16 cellular contexts compared by ENCODE assay signal in the genomic region with DNA sequence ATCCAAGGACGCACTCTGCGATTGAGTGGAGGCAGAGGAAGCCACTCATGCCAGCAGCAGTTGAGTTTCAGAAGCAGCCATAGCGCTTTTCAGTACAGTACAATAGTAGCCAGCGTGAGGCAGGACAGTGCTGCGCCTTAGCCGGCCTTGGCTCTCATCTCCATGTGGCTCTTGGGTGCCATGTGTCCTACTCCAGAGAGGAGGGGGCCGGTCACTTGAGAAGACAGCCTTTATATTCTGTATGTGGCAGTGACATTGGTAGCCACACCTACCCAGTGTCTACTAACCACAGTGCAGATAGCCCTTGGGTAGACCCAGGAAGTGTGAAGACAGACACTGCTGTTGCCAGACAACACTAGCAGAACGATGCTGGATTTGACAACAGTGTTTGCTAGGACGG. TPM values are rescaled to one million over a fixed set of nuclear protein-coding genes. Genes with fewer than 3 reads are reported as not detected.
DNase-seq lines count a peak whose midpoint lies in the region; ATAC-seq and TF ChIP-seq lines count a peak whose summit lies in the region.
"Had no signal": no experiment of that assay in that cellular context is flagged by ENCODE, and none has a peak within 500 bp of the region (broad histone marks: within the 10 kb centered on the region; RNA-seq: fewer than 3 reads in every experiment).

No MANE protein-coding gene starts in this region.

- no peaks in the 10 kb centered on the region for H3K27me3 ChIP-seq in BE2C

- H3K36me3 ChIP-seq in BE2C: peaks cover 25% of the 10 kb centered on the region

- peak overlapping the region; percentile 9 for H3K27ac Mint-ChIP-seq in activated naive CD8-positive, alpha-beta T cell treated with anti-CD3 and anti-CD28 coated beads, Interleukin-2, amount 10 ng/mL, durations not matched to agents 7 days and 5 days
- H3K27ac Mint-ChIP-seq in naive thymus-derived CD8-positive, alpha-beta T cell: peak overlapping the region in 8 of 10 donors; percentile 29 to 91 (median 76)

- POLR2A ChIA-PET in activated naive CD8-positive, alpha-beta T cell treated with anti-CD3 and anti-CD28 coated beads, Interleukin-2, amount 10 ng/mL, durations not matched to agents 7 days and 5 days (lab: Charles Lee): interaction anchor here (0.7 to 6.1 kb wide), 3 partner anchors 22 to 38 kb away, joined by 3 to 110 read pairs (median 6); a partner anchor contains a TSS
- POLR2A ChIA-PET in naive thymus-derived CD8-positive, alpha-beta T cell (lab: Charles Lee): interaction anchor here (6.7 kb wide), 1 partner anchor 38 kb away, joined by 136 read pairs; a partner anchor contains a TSS

- no peak overlapping the region for H3K4me3 Mint-ChIP-seq in activated naive CD8-positive, alpha-beta T cell treated with anti-CD3 and anti-CD28 coated beads, Interleukin-2, amount 10 ng/mL, durations not matched to agents 7 days and 5 days
- H3K4me3 Mint-ChIP-seq in naive thymus-derived CD8-positive, alpha-beta T cell: peak overlapping the region in 3 of 10 donors; percentile 19 to 79 (median 48)

- H3K36me3 Mint-ChIP-seq in activated naive CD8-positive, alpha-beta T cell treated with anti-CD3 and anti-CD28 coated beads, Interleukin-2, amount 10 ng/mL, durations not matched to agents 7 days and 5 days: peaks cover 25% of the 10 kb centered on the region
- H3K36me3 Mint-ChIP-seq in naive thymus-derived CD8-positive, alpha-beta T cell: peaks cover 5 to 54% (median 8%) of the 10 kb centered on the region in 3 donors

- no peak for ATAC-seq in activated naive CD8-positive, alpha-beta T cell treated with anti-CD3 and anti-CD28 coated beads, Interleukin-2, amount 10 ng/mL, durations not matched to agents 7 days and 5 days (ENCODE audit: low read depth)
- no peak for ATAC-seq in naive thymus-derived CD8-positive, alpha-beta T cell
- no peak for ATAC-seq in HG03565 (IDR thresholded peaks at IDR 0.05; ENCODE audit: unreplicated experiment)
- ATAC-seq: left colon had no signal

- H3K27me3 Mint-ChIP-seq in activated naive CD8-positive, alpha-beta T cell treated with anti-CD3 and anti-CD28 coated beads, Interleukin-2, amount 10 ng/mL, durations not matched to agents 7 days and 5 days: no peaks in the 10 kb centered on the region
- H3K27me3 Mint-ChIP-seq in naive thymus-derived CD8-positive, alpha-beta T cell: no peaks in the 10 kb centered on the region

- no peaks in the 10 kb centered on the region for H3K9me3 ChIP-seq in BE2C

- peaks cover 8% of the 10 kb centered on the region; the same call in 1 of the 2 replicates for H3K4me1 ChIP-seq in BE2C

- TF ChIP-seq CTCF in BE2C (IDR thresholded peaks at IDR 0.05; ENCODE audit: low read depth, low read length): no peak

- no peak overlapping the region for H3K4me3 ChIP-seq in BE2C (ENCODE audit: low read depth, low read length)
- H3K4me3 ChIP-seq: GM23248, SK-N-MC had no signal

- H3K4me1 Mint-ChIP-seq in activated naive CD8-positive, alpha-beta T cell treated with anti-CD3 and anti-CD28 coated beads, Interleukin-2, amount 10 ng/mL, durations not matched to agents 7 days and 5 days: peaks cover 28% of the 10 kb centered on the region
- H3K4me1 Mint-ChIP-seq in naive thymus-derived CD8-positive, alpha-beta T cell: peaks cover 6 to 49% (median 32%) of the 10 kb centered on the region in 4 donors

- peak; percentile 68 for DNase-seq in activated effector memory CD4-positive, alpha-beta T cell treated with anti-CD3 and anti-CD28 coated beads, Interleukin-2, amount 50 U/mL, for 16 hours
- DNase-seq in activated effector memory CD4-positive, alpha-beta T cell treated with Interleukin-2 at 50 U/mL for 16 hours: no peak
- DNase-seq in MV-4-11 (lab: John Stamatoyannopoulos, UW): peak; percentile 24
- DNase-seq in activated naive CD8-positive, alpha-beta T cell treated with anti-CD3 and anti-CD28 coated beads, Interleukin-2, amount 10 ng/mL, durations not matched to agents 7 days and 5 days: no peak
- DNase-seq in naive thymus-derived CD8-positive, alpha-beta T cell: peak in 1 of 10 donors; percentile 32
- DNase-seq in BE2C: no peak
- no peak for DNase-seq in DMS114 treated with DMSO at 0.1 percent for 48 hours (lab: John Stamatoyannopoulos, UW; ENCODE audit: unreplicated experiment)
- DNase-seq: cortex of kidney, DND-41, foreskin melanocyte, GM23248, left colon, NCI-H1417, NCI-H526 treated with DMSO at 0.1 percent for 48 hours had no signal

- H3K9me3 Mint-ChIP-seq in activated naive CD8-positive, alpha-beta T cell treated with anti-CD3 and anti-CD28 coated beads, Interleukin-2, amount 10 ng/mL, durations not matched to agents 7 days and 5 days: no peaks in the 10 kb centered on the region
- no peaks in the 10 kb centered on the region for H3K9me3 Mint-ChIP-seq in naive thymus-derived CD8-positive, alpha-beta T cell

RNA-seq across cellular contexts. Expression of a gene that starts 42.3 kb away (rescaled TPM):
- 100 to 1,000 TPM; 102 to 104 TPM for total RNA-seq in activated naive CD8-positive, alpha-beta T cell treated with anti-CD3 and anti-CD28 coated beads, Interleukin-2, amount 10 ng/mL, durations not matched to agents 7 days and 5 days
- 10 to 100 TPM; 79.6 to 80.9 TPM for total RNA-seq in naive thymus-derived CD8-positive, alpha-beta T cell
- polyA plus RNA-seq in naive thymus-derived CD8-positive, alpha-beta T cell: 10 to 100 TPM; 12.2 to 28.1 (median 12.7) TPM
- 1.3 TPM for polyA plus RNA-seq in BE2C (2012; ENCODE audit: insufficient read depth, insufficient read length, low read depth)

RNA-seq across cellular contexts. Expression of a gene that starts 55.5 kb away (rescaled TPM):
- under 1 TPM; 0.42 to 0.65 TPM for total RNA-seq in activated naive CD8-positive, alpha-beta T cell treated with anti-CD3 and anti-CD28 coated beads, Interleukin-2, amount 10 ng/mL, durations not matched to agents 7 days and 5 days
- total RNA-seq in naive thymus-derived CD8-positive, alpha-beta T cell: under 1 TPM; 0.82 to 0.86 TPM
- under 1 TPM in 2 of 3 donors, not detected in 1; 0.45 to 0.57 TPM for polyA plus RNA-seq in naive thymus-derived CD8-positive, alpha-beta T cell
- polyA plus RNA-seq in BE2C (2012; ENCODE audit: insufficient read depth, insufficient read length, low read depth): 22.6 TPM

Comparison
In these comparisons a context has a peak if more than half of its experiments do, and no peak if none do; other contexts are left out.
1. DNase-seq: peak in activated effector memory CD4-positive, alpha-beta T cell treated with anti-CD3 and anti-CD28 coated beads, Interleukin-2, amount 50 U/mL, for 16 hours (single experiment) and MV-4-11 (single experiment); none in activated effector memory CD4-positive, alpha-beta T cell treated with Interleukin-2 at 50 U/mL for 16 hours (single experiment), activated naive CD8-positive, alpha-beta T cell treated with anti-CD3 and anti-CD28 coated beads, Interleukin-2, amount 10 ng/mL, durations not matched to agents 7 days and 5 days (single experiment), BE2C (single experiment) and DMS114 treated with DMSO at 0.1 percent for 48 hours (single experiment).